In the genomic region with DNA sequence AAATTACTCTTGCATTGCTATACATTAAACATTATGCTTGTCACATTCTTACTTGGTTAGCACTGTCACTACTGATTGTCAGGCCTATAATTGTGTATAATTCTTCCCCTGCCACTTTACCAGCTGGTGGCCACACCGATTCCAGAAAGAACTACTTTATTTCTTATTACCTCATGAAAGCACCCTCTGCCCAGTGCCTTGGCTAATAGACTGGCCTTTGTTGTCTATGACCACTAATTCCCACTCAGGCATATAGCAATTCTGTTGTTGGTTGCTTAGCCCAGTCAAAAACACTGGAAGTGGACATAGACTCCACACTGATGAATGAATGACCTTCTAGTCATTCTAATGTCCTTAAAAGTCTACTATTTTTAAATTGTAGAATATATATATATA, we compare ENCODE assay signal across 20 cellular contexts. TPM values are rescaled to one million over a fixed set of nuclear protein-coding genes. Genes with fewer than 3 reads are reported as not detected.
DNase-seq lines count a peak whose midpoint lies in the region; ATAC-seq and TF ChIP-seq lines count a peak whose summit lies in the region.
"Had no signal": no experiment of that assay in that cellular context is flagged by ENCODE, and none has a peak within 500 bp of the region (broad histone marks: within the 10 kb centered on the region; RNA-seq: fewer than 3 reads in every experiment).

No MANE protein-coding gene starts in this region.

- intact Hi-C loops in natural killer cell (cut with micrococcal nuclease), result no loop called here
- intact Hi-C loops in vagina (cut with DNase I), result no loop called here
- intact Hi-C loops in testis (cut with DNase I; ENCODE audit: low total_unique reads), result no loop called here

- H3K27me3 ChIP-seq in vagina (no peaks in the 10 kb centered on the region), testis (no peaks in the 10 kb centered on the region)
- H3K27me3 ChIP-seq: body of pancreas, left lung had no signal

- H3K4me3 ChIP-seq in GM12865 (ENCODE audit: low read depth, low read length) (peak overlapping the region; percentile 97), vagina (no peak overlapping the region), testis (no peak overlapping the region)
- H3K4me3 ChIP-seq: body of pancreas, left lung, smooth muscle cell had no signal

- peak overlapping the region; percentile 95 for H3K4me3 Mint-ChIP-seq in activated T-cell treated with anti-CD3 and anti-CD28 coated beads, Interleukin-2, amount 50 U/mL, for 24 hours
- peak overlapping the region; percentile 31 to 89 for H3K4me3 Mint-ChIP-seq in activated T-cell treated with anti-CD3 and anti-CD28 coated beads, Interleukin-2, amount 50 U/mL, for 72 hours
- H3K4me3 Mint-ChIP-seq in natural killer cell, result no peak overlapping the region
- H3K4me3 Mint-ChIP-seq: CD8-positive, alpha-beta T cell; endodermal cell had no signal

- H3K27ac Mint-ChIP-seq in activated T-cell treated with anti-CD3 and anti-CD28 coated beads, Interleukin-2, amount 50 U/mL, for 24 hours, result peak overlapping the region; percentile 99
- peak overlapping the region; percentile 93 for H3K27ac Mint-ChIP-seq in activated T-cell treated with anti-CD3 and anti-CD28 coated beads, Interleukin-2, amount 50 U/mL, for 72 hours
- peak overlapping the region; percentile 29 to 41 for H3K27ac Mint-ChIP-seq in natural killer cell
- H3K27ac Mint-ChIP-seq: CD8-positive, alpha-beta T cell; endodermal cell had no signal

- H3K36me3 ChIP-seq in vagina, result no peaks in the 10 kb centered on the region
- no peaks in the 10 kb centered on the region for H3K36me3 ChIP-seq in testis (ENCODE audit: low read depth, missing control alignments)
- H3K36me3 ChIP-seq: left lung had no signal

- H3K4me1 ChIP-seq in vagina (no peaks in the 10 kb centered on the region), testis (no peaks in the 10 kb centered on the region)
- H3K4me1 ChIP-seq: body of pancreas had no signal

- TF ChIP-seq CTCF in GM12865 (IDR thresholded peaks at IDR 0.05; ENCODE audit: insufficient read depth, low read depth, low read length, missing control alignments) (no peak), natural killer cell (IDR thresholded peaks at IDR 0.05) (no peak), vagina (IDR thresholded peaks at IDR 0.05) (no peak), testis (IDR thresholded peaks at IDR 0.05) (no peak)

- H3K27me3 Mint-ChIP-seq in activated T-cell treated with anti-CD3 and anti-CD28 coated beads, Interleukin-2, amount 50 U/mL, for 24 hours, result no peaks in the 10 kb centered on the region
- H3K27me3 Mint-ChIP-seq in activated T-cell treated with anti-CD3 and anti-CD28 coated beads, Interleukin-2, amount 50 U/mL, for 72 hours (ENCODE audit: low read depth), result no peaks in the 10 kb centered on the region
- H3K27me3 Mint-ChIP-seq in natural killer cell (ENCODE audit: low read depth in 2 of 2), result no peaks in the 10 kb centered on the region

- peaks cover 79% of the 10 kb centered on the region for H3K4me1 Mint-ChIP-seq in activated T-cell treated with anti-CD3 and anti-CD28 coated beads, Interleukin-2, amount 50 U/mL, for 24 hours (ENCODE audit: low read depth)
- H3K4me1 Mint-ChIP-seq in activated T-cell treated with anti-CD3 and anti-CD28 coated beads, Interleukin-2, amount 50 U/mL, for 72 hours (ENCODE audit: low read depth), result peaks cover 94% of the 10 kb centered on the region
- H3K4me1 Mint-ChIP-seq in natural killer cell, result peaks cover 24 to 29% of the 10 kb centered on the region in 2 donors

- 90 to 93% methylated on average over 1 of the region's 1 CpG for WGBS in testis, 2 donors

- TF ChIP-seq POLR2A in vagina (IDR thresholded peaks at IDR 0.05) (no peak), testis (IDR thresholded peaks at IDR 0.05) (no peak)

- ATAC-seq in activated T-cell treated with anti-CD3 and anti-CD28 coated beads, Interleukin-2, amount 50 U/mL, for 72 hours (replicated peaks in 1 of 2), result no peak
- ATAC-seq in natural killer cell, result no peak
- ATAC-seq: body of pancreas; CD8-positive, alpha-beta T cell; left lung; Right ventricle myocardium inferior had no signal

- no peaks in the 10 kb centered on the region for H3K9me3 Mint-ChIP-seq in activated T-cell treated with anti-CD3 and anti-CD28 coated beads, Interleukin-2, amount 50 U/mL, for 24 hours
- H3K9me3 Mint-ChIP-seq in activated T-cell treated with anti-CD3 and anti-CD28 coated beads, Interleukin-2, amount 50 U/mL, for 72 hours, result no peaks in the 10 kb centered on the region
- H3K9me3 Mint-ChIP-seq in natural killer cell, result no peaks in the 10 kb centered on the region
- H3K9me3 Mint-ChIP-seq: CD8-positive, alpha-beta T cell; endodermal cell had no signal

- H3K27ac ChIP-seq in vagina (no peak overlapping the region), testis (no peak overlapping the region)
- H3K27ac ChIP-seq: body of pancreas, left lung had no signal

- DNase-seq in activated T-cell treated with anti-CD3 and anti-CD28 coated beads, Interleukin-2, amount 50 U/mL, for 24 hours, result peak; percentile 42
- no peak for DNase-seq in activated T-cell treated with anti-CD3 and anti-CD28 coated beads for 4 hours
- DNase-seq in GM12865 (ENCODE audit: low read depth), result peak; percentile 46
- no peak for DNase-seq in activated T-cell treated with anti-CD3 and anti-CD28 coated beads, Interleukin-2, amount 50 U/mL, for 72 hours
- no peak for DNase-seq in natural killer cell
- DNase-seq in ureter (ENCODE audit: low spot score), result no peak
- DNase-seq in vagina (ENCODE audit: extremely low spot score in 2 of 2), result no peak
- no peak for DNase-seq in testis
- DNase-seq: activated gamma-delta T cell treated with Interleukin-2 at 50 U/mL for 16 hours; body of pancreas; CD8-positive, alpha-beta T cell; endodermal cell; head of caudate nucleus; left lung; NCI-H1092 treated with DMSO at 0.1 percent for 48 hours; NCI-H2081 treated with DMSO at 0.1 percent for 48 hours; NCI-H526 treated with DMSO at 0.1 percent for 48 hours; stimulated activated CD4-positive, alpha-beta T cell treated with anti-CD3 and anti-CD28 coated beads, Interleukin-4, amount 100 ng/mL, for 4 hours had no signal

- H3K9me3 ChIP-seq in vagina, result no peaks in the 10 kb centered on the region
- no peaks in the 10 kb centered on the region for H3K9me3 ChIP-seq in testis
- H3K9me3 ChIP-seq: body of pancreas, left lung had no signal

- H3K36me3 Mint-ChIP-seq in activated T-cell treated with anti-CD3 and anti-CD28 coated beads, Interleukin-2, amount 50 U/mL, for 24 hours (ENCODE audit: low read depth), result peaks cover 99% of the 10 kb centered on the region
- H3K36me3 Mint-ChIP-seq in activated T-cell treated with anti-CD3 and anti-CD28 coated beads, Interleukin-2, amount 50 U/mL, for 72 hours (ENCODE audit: insufficient read depth in 2 of 2), result peaks cover 34 to 55% of the 10 kb centered on the region in 2 donors
- no peaks in the 10 kb centered on the region for H3K36me3 Mint-ChIP-seq in natural killer cell

RNA-seq across cellular contexts. Expression of a gene that starts 35.6 kb away (rescaled TPM):
- 10 to 100 TPM; 42.8 to 50.9 TPM for total RNA-seq in activated T-cell treated with anti-CD3 and anti-CD28 coated beads, Interleukin-2, amount 50 U/mL, for 72 hours
- total RNA-seq in natural killer cell (10 to 100 TPM; 10.8 to 12.8 (median 10.8) TPM), ureter (24.0 TPM), vagina (8.8 TPM), testis (10 to 100 TPM; 35.5 to 48.8 TPM)
- polyA plus RNA-seq in testis (ENCODE audit: insufficient read depth, low read depth, low replicate concordance), result 66.7 TPM

Comparison
In these comparisons a context has a peak if more than half of its experiments do, and no peak if none do; other contexts are left out.
1. DNase-seq: peak in activated T-cell treated with anti-CD3 and anti-CD28 coated beads, Interleukin-2, amount 50 U/mL, for 24 hours (single experiment) and GM12865 (single experiment); none in activated T-cell treated with anti-CD3 and anti-CD28 coated beads for 4 hours (single experiment), activated T-cell treated with anti-CD3 and anti-CD28 coated beads, Interleukin-2, amount 50 U/mL, for 72 hours (0 of 2), natural killer cell (single experiment), ureter (single experiment), vagina (0 of 2) and testis (single experiment).
2. H3K27ac Mint-ChIP-seq: peak in every context shown above with its lines; median percentile 99 in activated T-cell treated with anti-CD3 and anti-CD28 coated beads, Interleukin-2, amount 50 U/mL, for 24 hours; 93 in activated T-cell treated with anti-CD3 and anti-CD28 coated beads, Interleukin-2, amount 50 U/mL, for 72 hours; 35 in natural killer cell.